In genomic region chr2:201182650-201183372, GRCh38 we compare ENCODE assay signal across 1 cellular context.
TF ChIP-seq lines count a peak whose summit lies in the region.

A gene with protein sequence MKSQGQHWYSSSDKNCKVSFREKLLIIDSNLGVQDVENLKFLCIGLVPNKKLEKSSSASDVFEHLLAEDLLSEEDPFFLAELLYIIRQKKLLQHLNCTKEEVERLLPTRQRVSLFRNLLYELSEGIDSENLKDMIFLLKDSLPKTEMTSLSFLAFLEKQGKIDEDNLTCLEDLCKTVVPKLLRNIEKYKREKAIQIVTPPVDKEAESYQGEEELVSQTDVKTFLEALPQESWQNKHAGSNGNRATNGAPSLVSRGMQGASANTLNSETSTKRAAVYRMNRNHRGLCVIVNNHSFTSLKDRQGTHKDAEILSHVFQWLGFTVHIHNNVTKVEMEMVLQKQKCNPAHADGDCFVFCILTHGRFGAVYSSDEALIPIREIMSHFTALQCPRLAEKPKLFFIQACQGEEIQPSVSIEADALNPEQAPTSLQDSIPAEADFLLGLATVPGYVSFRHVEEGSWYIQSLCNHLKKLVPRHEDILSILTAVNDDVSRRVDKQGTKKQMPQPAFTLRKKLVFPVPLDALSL (plus strand): TSS chr2:201183141. CDS start chr2:201185778, 2,637 bp downstream.

TF ChIP-seq in H1, 55 proteins besides CTCF, POLR2A, EP300 and RAD21 (continued from another document):
- peak; percentile 42; the same call in 1 of the 2 replicates for TF ChIP-seq SP1 (IDR thresholded peaks at IDR 0.05; ENCODE audit: low read depth, low read length)
- TF ChIP-seq JUND (IDR thresholded peaks at IDR 0.05; ENCODE audit: low read length) = peak; percentile 40; the same call in 1 of the 2 replicates
- TF ChIP-seq CREB1 (IDR thresholded peaks at IDR 0.05) = peak; percentile 44
- no peak for TF ChIP-seq BRCA1 (IDR thresholded peaks at IDR 0.05; ENCODE audit: low read depth, low read length)
- TF ChIP-seq, protein P1, sequence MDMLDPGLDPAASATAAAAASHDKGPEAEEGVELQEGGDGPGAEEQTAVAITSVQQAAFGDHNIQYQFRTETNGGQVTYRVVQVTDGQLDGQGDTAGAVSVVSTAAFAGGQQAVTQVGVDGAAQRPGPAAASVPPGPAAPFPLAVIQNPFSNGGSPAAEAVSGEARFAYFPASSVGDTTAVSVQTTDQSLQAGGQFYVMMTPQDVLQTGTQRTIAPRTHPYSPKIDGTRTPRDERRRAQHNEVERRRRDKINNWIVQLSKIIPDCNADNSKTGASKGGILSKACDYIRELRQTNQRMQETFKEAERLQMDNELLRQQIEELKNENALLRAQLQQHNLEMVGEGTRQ (IDR thresholded peaks at IDR 0.05; ENCODE audit: low read length) = no peak
- no peak for TF ChIP-seq SIRT6 (IDR thresholded peaks at IDR 0.05; ENCODE audit: low read length)
- no peak for TF ChIP-seq SAP30 (IDR thresholded peaks at IDR 0.05; ENCODE audit: insufficient read depth, insufficient replicate concordance, low read length)
- TF ChIP-seq TAF1 (IDR thresholded peaks at IDR 0.05; ENCODE audit: low read depth, low read length) = peak; percentile 31; the same call in 1 of the 2 replicates
- TF ChIP-seq TBP (IDR thresholded peaks at IDR 0.05; ENCODE audit: low read depth, low read length) = peak; percentile 34; the same call in 1 of the 2 replicates
- no peak for TF ChIP-seq JUN (IDR thresholded peaks at IDR 0.05; ENCODE audit: low read depth, low read length)
- TF ChIP-seq FOSL1 (IDR thresholded peaks at IDR 0.05; ENCODE audit: insufficient read depth, low read depth, low read length) = no peak
- TF ChIP-seq, protein P2, sequence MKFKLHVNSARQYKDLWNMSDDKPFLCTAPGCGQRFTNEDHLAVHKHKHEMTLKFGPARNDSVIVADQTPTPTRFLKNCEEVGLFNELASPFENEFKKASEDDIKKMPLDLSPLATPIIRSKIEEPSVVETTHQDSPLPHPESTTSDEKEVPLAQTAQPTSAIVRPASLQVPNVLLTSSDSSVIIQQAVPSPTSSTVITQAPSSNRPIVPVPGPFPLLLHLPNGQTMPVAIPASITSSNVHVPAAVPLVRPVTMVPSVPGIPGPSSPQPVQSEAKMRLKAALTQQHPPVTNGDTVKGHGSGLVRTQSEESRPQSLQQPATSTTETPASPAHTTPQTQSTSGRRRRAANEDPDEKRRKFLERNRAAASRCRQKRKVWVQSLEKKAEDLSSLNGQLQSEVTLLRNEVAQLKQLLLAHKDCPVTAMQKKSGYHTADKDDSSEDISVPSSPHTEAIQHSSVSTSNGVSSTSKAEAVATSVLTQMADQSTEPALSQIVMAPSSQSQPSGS (IDR thresholded peaks at IDR 0.05; ENCODE audit: low read length) = peak; percentile 71; the same call in 1 of the 2 replicates
